2 cellular contexts compared by ENCODE assay signal in the genomic region with DNA sequence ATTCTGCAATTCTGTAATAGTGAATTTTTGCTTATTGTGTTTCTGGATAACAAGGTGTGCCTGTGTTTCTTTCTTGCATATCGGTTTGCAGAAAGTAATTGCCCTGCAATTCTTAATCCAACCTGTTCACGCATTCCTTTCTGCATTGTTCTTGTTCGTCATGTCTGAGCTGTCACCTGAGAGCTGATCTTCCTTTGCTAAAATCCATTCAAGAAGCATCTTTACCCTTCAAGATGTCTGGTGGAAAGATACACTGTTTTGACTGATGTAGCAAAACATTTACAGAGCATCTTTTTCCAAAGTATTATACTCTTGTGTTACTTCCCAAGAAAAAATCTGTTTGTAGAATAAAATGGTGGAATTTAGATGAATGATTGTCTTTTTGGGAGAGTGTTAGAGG.
A peak's percentile ranks its signal among the peaks of the same experiment; 100 is the strongest.
TF ChIP-seq lines count a peak whose summit lies in the region.

No MANE protein-coding gene starts in this region.

TF ChIP-seq in H1, 55 proteins besides CTCF, POLR2A, EP300 and RAD21 (continued from another document):
- TF ChIP-seq SP4 (IDR thresholded peaks at IDR 0.05; ENCODE audit: low read length), result no peak
- TF ChIP-seq, protein P1, sequence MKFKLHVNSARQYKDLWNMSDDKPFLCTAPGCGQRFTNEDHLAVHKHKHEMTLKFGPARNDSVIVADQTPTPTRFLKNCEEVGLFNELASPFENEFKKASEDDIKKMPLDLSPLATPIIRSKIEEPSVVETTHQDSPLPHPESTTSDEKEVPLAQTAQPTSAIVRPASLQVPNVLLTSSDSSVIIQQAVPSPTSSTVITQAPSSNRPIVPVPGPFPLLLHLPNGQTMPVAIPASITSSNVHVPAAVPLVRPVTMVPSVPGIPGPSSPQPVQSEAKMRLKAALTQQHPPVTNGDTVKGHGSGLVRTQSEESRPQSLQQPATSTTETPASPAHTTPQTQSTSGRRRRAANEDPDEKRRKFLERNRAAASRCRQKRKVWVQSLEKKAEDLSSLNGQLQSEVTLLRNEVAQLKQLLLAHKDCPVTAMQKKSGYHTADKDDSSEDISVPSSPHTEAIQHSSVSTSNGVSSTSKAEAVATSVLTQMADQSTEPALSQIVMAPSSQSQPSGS (IDR thresholded peaks at IDR 0.05; ENCODE audit: low read length), result no peak
- no peak for TF ChIP-seq KDM1A (IDR thresholded peaks at IDR 0.05; ENCODE audit: borderline replicate concordance, low read length)
- no peak for TF ChIP-seq CEBPB (IDR thresholded peaks at IDR 0.05; ENCODE audit: low read depth, low read length)
- no peak for TF ChIP-seq GTF2F1 (IDR thresholded peaks at IDR 0.05; ENCODE audit: borderline replicate concordance, low read depth, low read length)
- no peak for TF ChIP-seq POU5F1 (IDR thresholded peaks at IDR 0.05; ENCODE audit: low read depth, low read length)

TF ChIP-seq in neural cell, 6 proteins besides CTCF, POLR2A, EP300 and RAD21 (continued from another document):
- TF ChIP-seq, protein P2, sequence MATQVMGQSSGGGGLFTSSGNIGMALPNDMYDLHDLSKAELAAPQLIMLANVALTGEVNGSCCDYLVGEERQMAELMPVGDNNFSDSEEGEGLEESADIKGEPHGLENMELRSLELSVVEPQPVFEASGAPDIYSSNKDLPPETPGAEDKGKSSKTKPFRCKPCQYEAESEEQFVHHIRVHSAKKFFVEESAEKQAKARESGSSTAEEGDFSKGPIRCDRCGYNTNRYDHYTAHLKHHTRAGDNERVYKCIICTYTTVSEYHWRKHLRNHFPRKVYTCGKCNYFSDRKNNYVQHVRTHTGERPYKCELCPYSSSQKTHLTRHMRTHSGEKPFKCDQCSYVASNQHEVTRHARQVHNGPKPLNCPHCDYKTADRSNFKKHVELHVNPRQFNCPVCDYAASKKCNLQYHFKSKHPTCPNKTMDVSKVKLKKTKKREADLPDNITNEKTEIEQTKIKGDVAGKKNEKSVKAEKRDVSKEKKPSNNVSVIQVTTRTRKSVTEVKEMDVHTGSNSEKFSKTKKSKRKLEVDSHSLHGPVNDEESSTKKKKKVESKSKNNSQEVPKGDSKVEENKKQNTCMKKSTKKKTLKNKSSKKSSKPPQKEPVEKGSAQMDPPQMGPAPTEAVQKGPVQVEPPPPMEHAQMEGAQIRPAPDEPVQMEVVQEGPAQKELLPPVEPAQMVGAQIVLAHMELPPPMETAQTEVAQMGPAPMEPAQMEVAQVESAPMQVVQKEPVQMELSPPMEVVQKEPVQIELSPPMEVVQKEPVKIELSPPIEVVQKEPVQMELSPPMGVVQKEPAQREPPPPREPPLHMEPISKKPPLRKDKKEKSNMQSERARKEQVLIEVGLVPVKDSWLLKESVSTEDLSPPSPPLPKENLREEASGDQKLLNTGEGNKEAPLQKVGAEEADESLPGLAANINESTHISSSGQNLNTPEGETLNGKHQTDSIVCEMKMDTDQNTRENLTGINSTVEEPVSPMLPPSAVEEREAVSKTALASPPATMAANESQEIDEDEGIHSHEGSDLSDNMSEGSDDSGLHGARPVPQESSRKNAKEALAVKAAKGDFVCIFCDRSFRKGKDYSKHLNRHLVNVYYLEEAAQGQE (IDR thresholded peaks at IDR 0.05; ENCODE audit: borderline replicate concordance), result no peak
- TF ChIP-seq MXI1 (conservative IDR thresholded peaks at IDR 0.05; ENCODE audit: poor library complexity, severe bottlenecking) (no peak), TAF1 (IDR thresholded peaks at IDR 0.05; ENCODE audit: low read depth) (no peak), POLR2AphosphoS5 (IDR thresholded peaks at IDR 0.05) (peak; percentile 64)
